ENCODE assay signal across 8 cellular contexts in genomic region chr20:59518881-59519706, GRCh38.
DNase-seq lines count a peak whose midpoint lies in the region; ATAC-seq and TF ChIP-seq lines count a peak whose summit lies in the region.

No MANE protein-coding gene starts in this region.

- no peak overlapping the region for H3K4me3 Mint-ChIP-seq in activated T-cell treated with anti-CD3 and anti-CD28 coated beads, Interleukin-2, amount 50 U/mL, for 72 hours

- intact Hi-C loops in psoas muscle (cut with DNase I), result no loop called here

- WGBS in psoas muscle, 3 donors, result 47 to 54% (median 49%) methylated on average over 3 of the region's 3 CpGs

- POLR2A ChIA-PET in GM10248 (lab: Yijun Ruan, JAX), result no interaction called here

- DNase-seq in ACHN, result peak; percentile 49
- peak; percentile 76 for DNase-seq in GM10248 (ENCODE audit: extremely low spot score)
- DNase-seq in NCI-H526 (lab: John Stamatoyannopoulos, UW), result peak; percentile 75 to 83
- DNase-seq in activated T-cell treated with anti-CD3 and anti-CD28 coated beads, Interleukin-2, amount 50 U/mL, for 72 hours, result peak; percentile 13 to 26
- peak; percentile 61 to 70 for DNase-seq in cardiac muscle cell (ENCODE audit: low read depth in 1 of 2, low spot score in 1 of 2)
- DNase-seq in psoas muscle, result no peak

- peak; percentile 77 for TF ChIP-seq CTCF in GM10248 (IDR thresholded peaks at IDR 0.05; ENCODE audit: control extremely low read depth, extremely low read depth, low read depth, missing control alignments)
- TF ChIP-seq CTCF in cardiac muscle cell (IDR thresholded peaks at IDR 0.05; ENCODE audit: low read depth, low read length), result peak; percentile 92
- peak; percentile 67 for TF ChIP-seq CTCF in psoas muscle (IDR thresholded peaks at IDR 0.05)

- H3K4me1 ChIP-seq in cardiac muscle cell (ENCODE audit: low read depth) (no peaks in the 10 kb centered on the region), psoas muscle (no peaks in the 10 kb centered on the region)

- CTCF ChIA-PET in GM10248 (lab: Yijun Ruan, JAX), result interaction anchor here (0.7 to 1.7 kb wide), 10 partner anchors 10 to 59 kb away, joined by 3 to 6 read pairs (median 4); no protein-coding TSS in a partner anchor

- H3K27ac Mint-ChIP-seq in activated T-cell treated with anti-CD3 and anti-CD28 coated beads, Interleukin-2, amount 50 U/mL, for 72 hours, result no peak overlapping the region

- ATAC-seq in HG03175 (IDR thresholded peaks at IDR 0.05; ENCODE audit: unreplicated experiment) (peak; percentile 74), psoas muscle (no peak), HG03571 (IDR thresholded peaks at IDR 0.05; ENCODE audit: unreplicated experiment) (no peak)
- ATAC-seq in activated T-cell treated with anti-CD3 and anti-CD28 coated beads, Interleukin-2, amount 50 U/mL, for 72 hours (replicated peaks in 1 of 2), result peak; percentile 41 to 48

- no peaks in the 10 kb centered on the region for H3K36me3 Mint-ChIP-seq in activated T-cell treated with anti-CD3 and anti-CD28 coated beads, Interleukin-2, amount 50 U/mL, for 72 hours (ENCODE audit: insufficient read depth in 2 of 2)

- no peak overlapping the region for H3K27ac ChIP-seq in cardiac muscle cell
- no peak overlapping the region for H3K27ac ChIP-seq in psoas muscle

- H3K27me3 ChIP-seq in cardiac muscle cell (peaks cover 15% of the 10 kb centered on the region), psoas muscle (ENCODE audit: insufficient read depth in 3 of 3, low read length in 2 of 3) (peaks cover 0 to 36% (median 6%) of the 10 kb centered on the region in 3 donors)

- no peaks in the 10 kb centered on the region for H3K9me3 Mint-ChIP-seq in activated T-cell treated with anti-CD3 and anti-CD28 coated beads, Interleukin-2, amount 50 U/mL, for 72 hours

- H3K4me1 Mint-ChIP-seq in activated T-cell treated with anti-CD3 and anti-CD28 coated beads, Interleukin-2, amount 50 U/mL, for 72 hours (ENCODE audit: low read depth), result no peaks in the 10 kb centered on the region

- H3K4me3 ChIP-seq in cardiac muscle cell (no peak overlapping the region), psoas muscle (no peak overlapping the region)

- H3K9me3 ChIP-seq in cardiac muscle cell (ENCODE audit: low read depth) (no peaks in the 10 kb centered on the region), psoas muscle (no peaks in the 10 kb centered on the region)

- H3K36me3 ChIP-seq in cardiac muscle cell, result no peaks in the 10 kb centered on the region
- no peaks in the 10 kb centered on the region for H3K36me3 ChIP-seq in psoas muscle (ENCODE audit: insufficient read depth in 1 of 2, low read depth in 1 of 2)

- in situ Hi-C loops in ACHN (cut with HindIII; ENCODE audit: low pct_ligation_motif_present, low pct_unique_long_range_greater_than_20kb, low sequenced_read_pairs), result no loop called here

- peaks cover 56% of the 10 kb centered on the region for H3K27me3 Mint-ChIP-seq in activated T-cell treated with anti-CD3 and anti-CD28 coated beads, Interleukin-2, amount 50 U/mL, for 72 hours (ENCODE audit: low read depth)

Comparison
In these comparisons a context has a peak if more than half of its experiments do, and no peak if none do; other contexts are left out.
1. DNase-seq: peak in ACHN (single experiment), GM10248 (single experiment), NCI-H526 (2 of 2), activated T-cell treated with anti-CD3 and anti-CD28 coated beads, Interleukin-2, amount 50 U/mL, for 72 hours (2 of 2) and cardiac muscle cell (2 of 2); none in psoas muscle (0 of 2).
2. ATAC-seq: peak in HG03175 (single experiment) and activated T-cell treated with anti-CD3 and anti-CD28 coated beads, Interleukin-2, amount 50 U/mL, for 72 hours (2 of 2); none in psoas muscle (0 of 4) and HG03571 (single experiment).
3. Peak in every context shown above with its lines, with median percentiles within 50 percentile points of each other: CTCF ChIP-seq.